Comparison of ENCODE assay signal across 1 cellular context in the genomic region with DNA sequence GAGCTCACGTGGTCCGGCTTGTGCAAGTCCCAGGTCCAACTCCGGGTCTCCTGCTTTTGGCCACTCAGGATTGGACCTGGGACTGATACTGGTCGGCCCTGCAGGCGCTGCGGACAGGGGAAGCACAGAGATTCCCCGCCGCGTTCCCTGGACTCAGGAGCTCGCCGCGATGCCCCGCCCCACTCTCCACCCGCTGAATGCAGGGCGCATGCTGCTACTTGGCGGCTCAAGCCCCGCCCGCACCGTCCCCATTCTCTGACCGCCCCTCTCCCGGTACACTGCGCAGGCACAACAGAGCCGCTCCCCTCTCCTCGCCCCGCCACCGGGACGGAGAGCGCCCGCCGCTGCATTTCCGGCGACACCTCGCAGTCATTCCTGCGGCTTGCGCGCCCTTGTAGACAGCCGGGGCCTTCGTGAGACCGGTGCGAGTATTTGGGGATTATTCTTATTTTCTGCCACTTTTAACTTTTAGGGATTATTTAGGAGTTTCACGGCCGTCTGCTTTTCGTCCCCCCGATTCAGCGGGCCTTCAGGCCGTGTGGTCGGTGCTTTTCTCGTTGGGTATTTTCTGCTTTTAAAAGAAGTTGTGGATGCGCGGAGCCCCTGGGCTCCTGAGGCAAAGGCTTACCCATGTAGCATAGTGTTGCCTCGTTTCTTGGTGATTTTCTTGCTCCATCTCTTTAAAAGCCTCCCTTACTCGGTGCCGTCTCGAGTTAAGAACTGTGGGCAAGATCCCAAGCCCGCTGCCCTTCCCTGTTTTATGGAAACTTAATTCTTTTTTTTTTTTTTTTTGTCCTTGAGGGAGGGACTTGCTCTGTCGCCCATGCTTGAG.
TF ChIP-seq lines count a peak whose summit lies in the region.

A gene (plus strand): TSS at position 251 of the 832 bp plus-strand sequence. CDS start 1,544 bp downstream, outside the sequence.

TF ChIP-seq in K562, 482 proteins besides CTCF, POLR2A, EP300 and RAD21 (continued from another document and continues in another):
- TF ChIP-seq, protein P1, sequence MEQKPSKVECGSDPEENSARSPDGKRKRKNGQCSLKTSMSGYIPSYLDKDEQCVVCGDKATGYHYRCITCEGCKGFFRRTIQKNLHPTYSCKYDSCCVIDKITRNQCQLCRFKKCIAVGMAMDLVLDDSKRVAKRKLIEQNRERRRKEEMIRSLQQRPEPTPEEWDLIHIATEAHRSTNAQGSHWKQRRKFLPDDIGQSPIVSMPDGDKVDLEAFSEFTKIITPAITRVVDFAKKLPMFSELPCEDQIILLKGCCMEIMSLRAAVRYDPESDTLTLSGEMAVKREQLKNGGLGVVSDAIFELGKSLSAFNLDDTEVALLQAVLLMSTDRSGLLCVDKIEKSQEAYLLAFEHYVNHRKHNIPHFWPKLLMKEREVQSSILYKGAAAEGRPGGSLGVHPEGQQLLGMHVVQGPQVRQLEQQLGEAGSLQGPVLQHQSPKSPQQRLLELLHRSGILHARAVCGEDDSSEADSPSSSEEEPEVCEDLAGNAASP (IDR thresholded peaks at IDR 0.05) = no peak
- TF ChIP-seq, protein P2, sequence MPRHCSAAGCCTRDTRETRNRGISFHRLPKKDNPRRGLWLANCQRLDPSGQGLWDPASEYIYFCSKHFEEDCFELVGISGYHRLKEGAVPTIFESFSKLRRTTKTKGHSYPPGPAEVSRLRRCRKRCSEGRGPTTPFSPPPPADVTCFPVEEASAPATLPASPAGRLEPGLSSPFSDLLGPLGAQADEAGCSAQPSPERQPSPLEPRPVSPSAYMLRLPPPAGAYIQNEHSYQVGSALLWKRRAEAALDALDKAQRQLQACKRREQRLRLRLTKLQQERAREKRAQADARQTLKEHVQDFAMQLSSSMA (CRISPR knock-in tag; IDR thresholded peaks at IDR 0.05) = no peak
- no peak for TF ChIP-seq ZNF717 (CRISPR knock-in tag; IDR thresholded peaks at IDR 0.05)
- TF ChIP-seq KLF1 (tag; IDR thresholded peaks at IDR 0.05) = 0 out of 2 replicates have a peak, but pooled peaks have one; percentile 33
- no peak for TF ChIP-seq TCFL5 (CRISPR knock-in tag; conservative IDR thresholded peaks at IDR 0.05)
- no peak for TF ChIP-seq HDAC8 (tag; IDR thresholded peaks at IDR 0.05)
- TF ChIP-seq, protein P3, sequence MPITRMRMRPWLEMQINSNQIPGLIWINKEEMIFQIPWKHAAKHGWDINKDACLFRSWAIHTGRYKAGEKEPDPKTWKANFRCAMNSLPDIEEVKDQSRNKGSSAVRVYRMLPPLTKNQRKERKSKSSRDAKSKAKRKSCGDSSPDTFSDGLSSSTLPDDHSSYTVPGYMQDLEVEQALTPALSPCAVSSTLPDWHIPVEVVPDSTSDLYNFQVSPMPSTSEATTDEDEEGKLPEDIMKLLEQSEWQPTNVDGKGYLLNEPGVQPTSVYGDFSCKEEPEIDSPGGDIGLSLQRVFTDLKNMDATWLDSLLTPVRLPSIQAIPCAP (CRISPR knock-in tag; IDR thresholded peaks at IDR 0.05; ENCODE audit: borderline replicate concordance) = no peak
- TF ChIP-seq CBX5 (IDR thresholded peaks at IDR 0.05; ENCODE audit: borderline replicate concordance, low read depth) = no peak
- TF ChIP-seq CBX1 (IDR thresholded peaks at IDR 0.05; ENCODE audit: low read depth) = 0 out of 2 replicates have a peak, but pooled peaks have one; percentile 33
- no peak for TF ChIP-seq GATA2 (CRISPR knock-in tag; IDR thresholded peaks at IDR 0.05)
- peak in 1 of 2 experiments; percentile 67; a peak in 1 of 4 replicates for TF ChIP-seq TBL1XR1 (IDR thresholded peaks at IDR 0.05; ENCODE audit: low read length in 2 of 2)
- TF ChIP-seq CEBPG (CRISPR knock-in tag; IDR thresholded peaks at IDR 0.05) = peak; percentile 86
- TF ChIP-seq CEBPG (tag; conservative IDR thresholded peaks at IDR 0.05 in 1 of 2, IDR thresholded peaks at IDR 0.05 in 1 of 2) = no peak; a peak in 1 of 4 replicates
- TF ChIP-seq, protein P4, sequence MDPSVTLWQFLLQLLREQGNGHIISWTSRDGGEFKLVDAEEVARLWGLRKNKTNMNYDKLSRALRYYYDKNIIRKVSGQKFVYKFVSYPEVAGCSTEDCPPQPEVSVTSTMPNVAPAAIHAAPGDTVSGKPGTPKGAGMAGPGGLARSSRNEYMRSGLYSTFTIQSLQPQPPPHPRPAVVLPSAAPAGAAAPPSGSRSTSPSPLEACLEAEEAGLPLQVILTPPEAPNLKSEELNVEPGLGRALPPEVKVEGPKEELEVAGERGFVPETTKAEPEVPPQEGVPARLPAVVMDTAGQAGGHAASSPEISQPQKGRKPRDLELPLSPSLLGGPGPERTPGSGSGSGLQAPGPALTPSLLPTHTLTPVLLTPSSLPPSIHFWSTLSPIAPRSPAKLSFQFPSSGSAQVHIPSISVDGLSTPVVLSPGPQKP (CRISPR knock-in tag; IDR thresholded peaks at IDR 0.05) = no peak
- peak; percentile 47 for TF ChIP-seq ASH1L (IDR thresholded peaks at IDR 0.05; ENCODE audit: borderline replicate concordance, low read depth, partially characterized antibody)
- peak; percentile 48; the same call in 1 of the 2 replicates for TF ChIP-seq ZNF24 (IDR thresholded peaks at IDR 0.05)
- TF ChIP-seq SIN3A (IDR thresholded peaks at IDR 0.05; ENCODE audit: borderline replicate concordance in 2 of 2, control insufficient read depth in 1 of 2, low read depth in 2 of 2, low read length in 2 of 2) = peak in 1 of 2 experiments; percentile 63; a peak in 2 of 4 replicates
- TF ChIP-seq, protein P5, sequence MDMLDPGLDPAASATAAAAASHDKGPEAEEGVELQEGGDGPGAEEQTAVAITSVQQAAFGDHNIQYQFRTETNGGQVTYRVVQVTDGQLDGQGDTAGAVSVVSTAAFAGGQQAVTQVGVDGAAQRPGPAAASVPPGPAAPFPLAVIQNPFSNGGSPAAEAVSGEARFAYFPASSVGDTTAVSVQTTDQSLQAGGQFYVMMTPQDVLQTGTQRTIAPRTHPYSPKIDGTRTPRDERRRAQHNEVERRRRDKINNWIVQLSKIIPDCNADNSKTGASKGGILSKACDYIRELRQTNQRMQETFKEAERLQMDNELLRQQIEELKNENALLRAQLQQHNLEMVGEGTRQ (CRISPR knock-in tag; IDR thresholded peaks at IDR 0.05) = peak; percentile 91; the same call in 1 of the 2 replicates
- TF ChIP-seq NCOA4 (IDR thresholded peaks at IDR 0.05; ENCODE audit: partially characterized antibody) = no peak
- TF ChIP-seq ZBTB1 (CRISPR knock-in tag; IDR thresholded peaks at IDR 0.05; ENCODE audit: borderline replicate concordance, low read depth) = no peak
- TF ChIP-seq, protein P6, sequence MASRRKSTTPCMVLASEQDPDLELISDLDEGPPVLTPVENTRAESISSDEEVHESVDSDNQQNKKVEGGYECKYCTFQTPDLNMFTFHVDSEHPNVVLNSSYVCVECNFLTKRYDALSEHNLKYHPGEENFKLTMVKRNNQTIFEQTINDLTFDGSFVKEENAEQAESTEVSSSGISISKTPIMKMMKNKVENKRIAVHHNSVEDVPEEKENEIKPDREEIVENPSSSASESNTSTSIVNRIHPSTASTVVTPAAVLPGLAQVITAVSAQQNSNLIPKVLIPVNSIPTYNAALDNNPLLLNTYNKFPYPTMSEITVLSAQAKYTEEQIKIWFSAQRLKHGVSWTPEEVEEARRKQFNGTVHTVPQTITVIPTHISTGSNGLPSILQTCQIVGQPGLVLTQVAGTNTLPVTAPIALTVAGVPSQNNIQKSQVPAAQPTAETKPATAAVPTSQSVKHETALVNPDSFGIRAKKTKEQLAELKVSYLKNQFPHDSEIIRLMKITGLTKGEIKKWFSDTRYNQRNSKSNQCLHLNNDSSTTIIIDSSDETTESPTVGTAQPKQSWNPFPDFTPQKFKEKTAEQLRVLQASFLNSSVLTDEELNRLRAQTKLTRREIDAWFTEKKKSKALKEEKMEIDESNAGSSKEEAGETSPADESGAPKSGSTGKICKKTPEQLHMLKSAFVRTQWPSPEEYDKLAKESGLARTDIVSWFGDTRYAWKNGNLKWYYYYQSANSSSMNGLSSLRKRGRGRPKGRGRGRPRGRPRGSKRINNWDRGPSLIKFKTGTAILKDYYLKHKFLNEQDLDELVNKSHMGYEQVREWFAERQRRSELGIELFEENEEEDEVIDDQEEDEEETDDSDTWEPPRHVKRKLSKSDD (conservative IDR thresholded peaks at IDR 0.05; ENCODE audit: low read length) = no peak
- no peak for TF ChIP-seq ZNF75A (CRISPR knock-in tag; IDR thresholded peaks at IDR 0.05)
- TF ChIP-seq HNRNPL (IDR thresholded peaks at IDR 0.05; ENCODE audit: low read depth, low read length) = no peak
- peak; percentile 77; the same call in 1 of the 2 replicates for TF ChIP-seq NFIC (IDR thresholded peaks at IDR 0.05)
- TF ChIP-seq SMC3 (conservative IDR thresholded peaks at IDR 0.05; ENCODE audit: insufficient read depth, low read depth, low read length) = 0 out of 2 replicates have a peak, but pooled peaks have one; percentile 6
- TF ChIP-seq SMAD4 (CRISPR knock-in tag; conservative IDR thresholded peaks at IDR 0.05) = peak; percentile 47
- TF ChIP-seq ZNF316 (IDR thresholded peaks at IDR 0.05) = no peak
- TF ChIP-seq ZNF184 (CRISPR knock-in tag; IDR thresholded peaks at IDR 0.05) = no peak
- peak; percentile 39 for TF ChIP-seq SAP30 (IDR thresholded peaks at IDR 0.05; ENCODE audit: borderline replicate concordance, insufficient read depth, low read depth, low read length, poor library complexity, severe bottlenecking)
- no peak for TF ChIP-seq MTA2 (IDR thresholded peaks at IDR 0.05; ENCODE audit: low read depth)
- no peak for TF ChIP-seq ZFP30 (CRISPR knock-in tag; IDR thresholded peaks at IDR 0.05; ENCODE audit: borderline replicate concordance)
- no peak for TF ChIP-seq HMG20B (CRISPR knock-in tag; IDR thresholded peaks at IDR 0.05)
- TF ChIP-seq ZNF584 (CRISPR knock-in tag; IDR thresholded peaks at IDR 0.05; ENCODE audit: low read depth) = no peak
- TF ChIP-seq RBM14 (IDR thresholded peaks at IDR 0.05; ENCODE audit: borderline replicate concordance, insufficient read depth, low read depth, low read length) = no peak
- TF ChIP-seq MCM7 (IDR thresholded peaks at IDR 0.05) = no peak
- TF ChIP-seq MYNN (IDR thresholded peaks at IDR 0.05) = 0 out of 2 replicates have a peak, but pooled peaks have one; percentile 24
- no peak for TF ChIP-seq MYNN (CRISPR knock-in tag; IDR thresholded peaks at IDR 0.05)
- TF ChIP-seq, protein P7, sequence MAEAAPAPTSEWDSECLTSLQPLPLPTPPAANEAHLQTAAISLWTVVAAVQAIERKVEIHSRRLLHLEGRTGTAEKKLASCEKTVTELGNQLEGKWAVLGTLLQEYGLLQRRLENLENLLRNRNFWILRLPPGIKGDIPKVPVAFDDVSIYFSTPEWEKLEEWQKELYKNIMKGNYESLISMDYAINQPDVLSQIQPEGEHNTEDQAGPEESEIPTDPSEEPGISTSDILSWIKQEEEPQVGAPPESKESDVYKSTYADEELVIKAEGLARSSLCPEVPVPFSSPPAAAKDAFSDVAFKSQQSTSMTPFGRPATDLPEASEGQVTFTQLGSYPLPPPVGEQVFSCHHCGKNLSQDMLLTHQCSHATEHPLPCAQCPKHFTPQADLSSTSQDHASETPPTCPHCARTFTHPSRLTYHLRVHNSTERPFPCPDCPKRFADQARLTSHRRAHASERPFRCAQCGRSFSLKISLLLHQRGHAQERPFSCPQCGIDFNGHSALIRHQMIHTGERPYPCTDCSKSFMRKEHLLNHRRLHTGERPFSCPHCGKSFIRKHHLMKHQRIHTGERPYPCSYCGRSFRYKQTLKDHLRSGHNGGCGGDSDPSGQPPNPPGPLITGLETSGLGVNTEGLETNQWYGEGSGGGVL (CRISPR knock-in tag; IDR thresholded peaks at IDR 0.05) = no peak
- TF ChIP-seq, protein P8, sequence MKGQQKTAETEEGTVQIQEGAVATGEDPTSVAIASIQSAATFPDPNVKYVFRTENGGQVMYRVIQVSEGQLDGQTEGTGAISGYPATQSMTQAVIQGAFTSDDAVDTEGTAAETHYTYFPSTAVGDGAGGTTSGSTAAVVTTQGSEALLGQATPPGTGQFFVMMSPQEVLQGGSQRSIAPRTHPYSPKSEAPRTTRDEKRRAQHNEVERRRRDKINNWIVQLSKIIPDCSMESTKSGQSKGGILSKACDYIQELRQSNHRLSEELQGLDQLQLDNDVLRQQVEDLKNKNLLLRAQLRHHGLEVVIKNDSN (CRISPR knock-in tag; IDR thresholded peaks at IDR 0.05) = peak; percentile 96
- TF ChIP-seq, protein P9, sequence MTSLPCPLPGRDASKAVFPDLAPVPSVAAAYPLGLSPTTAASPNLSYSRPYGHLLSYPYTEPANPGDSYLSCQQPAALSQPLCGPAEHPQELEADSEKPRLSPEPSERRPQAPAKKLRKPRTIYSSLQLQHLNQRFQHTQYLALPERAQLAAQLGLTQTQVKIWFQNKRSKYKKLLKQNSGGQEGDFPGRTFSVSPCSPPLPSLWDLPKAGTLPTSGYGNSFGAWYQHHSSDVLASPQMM (CRISPR knock-in tag; IDR thresholded peaks at IDR 0.05) = no peak
- no peak for TF ChIP-seq RHOXF2B (CRISPR knock-in tag; conservative IDR thresholded peaks at IDR 0.05)
- TF ChIP-seq GTF2F1 (IDR thresholded peaks at IDR 0.05; ENCODE audit: low read depth, low read length) = no peak
- no peak for TF ChIP-seq COPS2 (conservative IDR thresholded peaks at IDR 0.05)
- peak; percentile 87 for TF ChIP-seq TAF9B (IDR thresholded peaks at IDR 0.05; ENCODE audit: partially characterized antibody)
- TF ChIP-seq BMI1 (IDR thresholded peaks at IDR 0.05; ENCODE audit: low read length) = no peak
- TF ChIP-seq ZSCAN29 (IDR thresholded peaks at IDR 0.05) = peak; percentile 98
- no peak for TF ChIP-seq NUFIP1 (IDR thresholded peaks at IDR 0.05; ENCODE audit: partially characterized antibody)
- TF ChIP-seq, protein P10, sequence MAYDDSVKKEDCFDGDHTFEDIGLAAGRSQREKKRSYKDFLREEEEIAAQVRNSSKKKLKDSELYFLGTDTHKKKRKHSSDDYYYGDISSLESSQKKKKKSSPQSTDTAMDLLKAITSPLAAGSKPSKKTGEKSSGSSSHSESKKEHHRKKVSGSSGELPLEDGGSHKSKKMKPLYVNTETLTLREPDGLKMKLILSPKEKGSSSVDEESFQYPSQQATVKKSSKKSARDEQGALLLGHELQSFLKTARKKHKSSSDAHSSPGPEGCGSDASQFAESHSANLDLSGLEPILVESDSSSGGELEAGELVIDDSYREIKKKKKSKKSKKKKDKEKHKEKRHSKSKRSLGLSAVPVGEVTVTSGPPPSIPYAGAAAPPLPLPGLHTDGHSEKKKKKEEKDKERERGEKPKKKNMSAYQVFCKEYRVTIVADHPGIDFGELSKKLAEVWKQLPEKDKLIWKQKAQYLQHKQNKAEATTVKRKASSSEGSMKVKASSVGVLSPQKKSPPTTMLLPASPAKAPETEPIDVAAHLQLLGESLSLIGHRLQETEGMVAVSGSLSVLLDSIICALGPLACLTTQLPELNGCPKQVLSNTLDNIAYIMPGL (CRISPR knock-in tag; IDR thresholded peaks at IDR 0.05) = no peak
- peak; percentile 89 for TF ChIP-seq KDM5B (IDR thresholded peaks at IDR 0.05; ENCODE audit: insufficient replicate concordance, low read depth, low read length)
- no peak for TF ChIP-seq TAL1 (IDR thresholded peaks at IDR 0.05)
- TF ChIP-seq MBD2 (IDR thresholded peaks at IDR 0.05; ENCODE audit: borderline replicate concordance, low read depth) = 0 out of 2 replicates have a peak, but pooled peaks have one; percentile 64
- no peak for TF ChIP-seq ZNF41 (CRISPR knock-in tag; conservative IDR thresholded peaks at IDR 0.05)
- no peak for TF ChIP-seq TCF7L2 (IDR thresholded peaks at IDR 0.05; ENCODE audit: low read depth, low read length)
- TF ChIP-seq MEIS2 (IDR thresholded peaks at IDR 0.05; ENCODE audit: partially characterized antibody) = no peak
- TF ChIP-seq HMG20A (CRISPR knock-in tag; conservative IDR thresholded peaks at IDR 0.05) = no peak
- no peak for TF ChIP-seq NR1H2 (CRISPR knock-in tag; IDR thresholded peaks at IDR 0.05)
- TF ChIP-seq RBBP5 (IDR thresholded peaks at IDR 0.05; ENCODE audit: borderline replicate concordance, insufficient read depth, low read length, poor library complexity, severe bottlenecking) = peak; percentile 65
- TF ChIP-seq OTX1 (CRISPR knock-in tag; IDR thresholded peaks at IDR 0.05) = 0 out of 2 replicates have a peak, but pooled peaks have one; percentile 16
- no peak for TF ChIP-seq SIRT6 (IDR thresholded peaks at IDR 0.05; ENCODE audit: low read depth, low read length)
